Comparison of ENCODE assay signal across 11 cellular contexts in the genomic region with DNA sequence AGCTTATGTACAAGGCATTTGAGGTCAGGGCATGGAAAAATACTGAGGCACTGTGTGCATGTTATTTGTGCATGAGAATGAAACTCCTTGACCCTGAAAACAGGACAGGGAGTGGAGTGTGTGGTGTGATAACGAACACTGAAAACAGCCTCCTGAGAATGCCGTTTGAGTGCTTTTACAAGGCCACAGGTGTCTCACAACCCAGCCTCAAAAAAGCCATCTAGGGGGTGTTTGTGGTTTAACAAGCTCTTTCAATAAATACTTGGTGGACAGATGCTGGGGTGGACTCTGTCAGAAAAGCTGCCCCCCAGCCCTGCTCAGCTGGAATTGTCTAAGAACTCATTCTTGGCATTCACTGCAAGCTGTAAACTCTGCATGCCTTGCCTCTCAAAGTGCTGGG.
"Had no signal": no experiment of that assay in that cellular context is flagged by ENCODE, and none has a peak within 500 bp of the region (broad histone marks: within the 10 kb centered on the region; RNA-seq: fewer than 3 reads in every experiment).

No MANE protein-coding gene starts in this region.

- H3K27ac ChIP-seq: adrenal gland, ovary, thyroid gland had no signal

- H3K9me3 ChIP-seq: adrenal gland, ovary, thyroid gland had no signal

- DNase-seq: activated CD4-positive, alpha-beta T cell treated with anti-CD3 and anti-CD28 coated beads, Interleukin-2, amount 50 U/mL, for 1 hour; activated naive CD4-positive, alpha-beta T cell treated with anti-CD3 and anti-CD28 coated beads, Interleukin-2, amount 50 U/mL, for 16 hours; activated T-cell treated with anti-CD3 and anti-CD28 coated beads, Interleukin-2, amount 50 U/mL, for 1 hour; dermis blood vessel endothelial cell; glutamatergic neuron; ovary; stimulated activated CD4-positive, alpha-beta T cell treated with anti-CD3 and anti-CD28 coated beads, Interleukin-15, amount 100 ng/mL, for 24 hours; stimulated activated CD4-positive, alpha-beta T cell treated with anti-CD3 and anti-CD28 coated beads, Interleukin-4, amount 100 ng/mL, for 24 hours; T-helper 17 cell; thyroid gland had no signal

- ATAC-seq: T-helper 17 cell had no signal

- H3K27me3 ChIP-seq: adrenal gland, ovary, thyroid gland had no signal

- H3K4me3 ChIP-seq: adrenal gland, ovary, thyroid gland had no signal

- H3K36me3 ChIP-seq: adrenal gland, ovary, thyroid gland had no signal

- H3K4me1 ChIP-seq: adrenal gland, thyroid gland had no signal
